ENCODE assay signal across 26 cellular contexts in the genomic region with DNA sequence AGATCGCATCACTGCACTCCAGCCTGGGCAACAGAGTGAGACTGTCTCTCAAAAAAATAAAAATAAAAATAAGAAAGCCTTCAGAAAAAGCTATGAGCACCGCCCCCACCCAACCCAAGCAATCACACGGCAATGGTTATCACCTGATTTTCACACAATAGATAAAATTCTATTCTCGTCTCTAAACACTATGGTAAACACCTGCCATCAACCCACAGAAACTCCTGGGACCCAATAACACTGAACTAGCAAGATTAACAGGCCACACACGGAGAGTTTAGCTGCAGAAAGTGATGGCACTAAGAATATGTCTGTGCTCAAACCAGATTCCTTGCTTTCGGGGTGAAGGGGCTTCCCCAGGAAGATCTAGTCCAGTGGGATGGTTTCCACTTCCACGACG.
DNase-seq lines count a peak whose midpoint lies in the region; ATAC-seq and TF ChIP-seq lines count a peak whose summit lies in the region.
"Had no signal": no experiment of that assay in that cellular context is flagged by ENCODE, and none has a peak within 500 bp of the region (broad histone marks: within the 10 kb centered on the region; RNA-seq: fewer than 3 reads in every experiment).

No MANE protein-coding gene starts in this region.

- H3K36me3 Mint-ChIP-seq in central memory CD8-positive, alpha-beta T cell (ENCODE audit: insufficient read depth): peaks cover 6% of the 10 kb centered on the region

- H3K27me3 ChIP-seq in BLaER1 (peaks cover 14% of the 10 kb centered on the region; the same call in 1 of the 2 replicates), lower lobe of right lung (ENCODE audit: low read depth) (no peaks in the 10 kb centered on the region)
- H3K27me3 ChIP-seq: foreskin keratinocyte, SJCRH30, upper lobe of right lung had no signal

- peaks cover 22% of the 10 kb centered on the region for H3K4me1 Mint-ChIP-seq in central memory CD8-positive, alpha-beta T cell

- H3K4me2 ChIP-seq in BLaER1: peak overlapping the region; percentile 87

- H3K27ac ChIP-seq in BLaER1 (no peak overlapping the region), lower lobe of right lung (no peak overlapping the region)
- H3K27ac ChIP-seq: foreskin keratinocyte, SJCRH30, upper lobe of right lung, WERI-Rb-1 had no signal

- H3K4me1 ChIP-seq in BLaER1 (peaks cover 78% of the 10 kb centered on the region), lower lobe of right lung (peaks cover 15% of the 10 kb centered on the region)

- no peak for TF ChIP-seq CTCF in lower lobe of right lung (IDR thresholded peaks at IDR 0.05)

- ATAC-seq in GM18858 (IDR thresholded peaks at IDR 0.05; ENCODE audit: unreplicated experiment) (peak; percentile 60), HG03442 (IDR thresholded peaks at IDR 0.05; ENCODE audit: unreplicated experiment) (peak; percentile 57), GM21528 (IDR thresholded peaks at IDR 0.05; ENCODE audit: low FRiP score, unreplicated experiment) (no peak), lower lobe of right lung (no peak), HG03460 (IDR thresholded peaks at IDR 0.05; ENCODE audit: unreplicated experiment) (no peak)
- ATAC-seq in central memory CD8-positive, alpha-beta T cell (replicated peaks; ENCODE audit: extremely low read depth, poor library complexity, severe bottlenecking): peak; percentile 50
- ATAC-seq: foreskin keratinocyte, upper lobe of right lung had no signal

- H3K36me3 ChIP-seq in BLaER1: peaks cover 18% of the 10 kb centered on the region; the same call in 1 of the 2 replicates
- H3K36me3 ChIP-seq in lower lobe of right lung: peaks cover 4% of the 10 kb centered on the region
- H3K36me3 ChIP-seq: SJCRH30, upper lobe of right lung, WERI-Rb-1 had no signal

- H3K4me3 Mint-ChIP-seq in central memory CD8-positive, alpha-beta T cell: no peak overlapping the region
- H3K4me3 Mint-ChIP-seq: T-helper 1 cell treated with Interleukin-12 subunit alpha and Interleukin-12 subunit beta and Interleukin-4 antibody, amounts not matched to agents 30 μg/mL and 1 μg/mL, for 36 hours had no signal

- no peak overlapping the region for H3K9ac ChIP-seq in BLaER1

- intact Hi-C loops in lower lobe of right lung (cut with DNase I): no loop called here

- H3K4me3 ChIP-seq in BLaER1 (no peak overlapping the region), lower lobe of right lung (no peak overlapping the region)
- H3K4me3 ChIP-seq: SJCRH30, upper lobe of right lung had no signal

- H4K20me1 ChIP-seq in BLaER1: peaks cover 95% of the 10 kb centered on the region

- H3K9me3 ChIP-seq in BLaER1: no peaks in the 10 kb centered on the region
- H3K9me3 ChIP-seq in lower lobe of right lung: no peaks in the 10 kb centered on the region
- H3K9me3 ChIP-seq: SJCRH30, upper lobe of right lung had no signal

- H3K9me3 Mint-ChIP-seq in central memory CD8-positive, alpha-beta T cell: no peaks in the 10 kb centered on the region
- H3K9me3 Mint-ChIP-seq: T-helper 1 cell treated with Interleukin-12 subunit alpha and Interleukin-12 subunit beta and Interleukin-4 antibody, amounts not matched to agents 30 μg/mL and 1 μg/mL, for 36 hours had no signal

- no peak overlapping the region for H3K27ac Mint-ChIP-seq in central memory CD8-positive, alpha-beta T cell (ENCODE audit: low read depth)
- H3K27ac Mint-ChIP-seq: T-helper 1 cell treated with Interleukin-12 subunit alpha and Interleukin-12 subunit beta and Interleukin-4 antibody, amounts not matched to agents 30 μg/mL and 1 μg/mL, for 36 hours had no signal

- peaks cover 28% of the 10 kb centered on the region for H3K27me3 Mint-ChIP-seq in central memory CD8-positive, alpha-beta T cell

- DNase-seq in central memory CD8-positive, alpha-beta T cell (ENCODE audit: low spot score in 2 of 2): no peak
- DNase-seq in lower lobe of right lung (no peak), SHP77 treated with DMSO at 0.1 percent for 48 hours (lab: John Stamatoyannopoulos, UW) (no peak)
- DNase-seq: 8988T; activated CD8-positive, alpha-beta memory T cell treated with anti-CD3 and anti-CD28 coated beads, Interleukin-2, amount 50 U/mL, for 4 hours; activated effector memory CD4-positive, alpha-beta T cell treated with Interleukin-2 at 50 U/mL for 16 hours; AML-193; COR-L47; foreskin keratinocyte; hippocampal formation; mammary epithelial cell; MV-4-11; NCI-H187 treated with DMSO at 0.1 percent for 48 hours; NCI-H226; NCI-H82; occipital lobe; SJCRH30; stimulated activated CD4-positive, alpha-beta T cell treated with anti-CD3 and anti-CD28 coated beads, Interleukin-12 subunit alpha, Interleukin-12 subunit beta, amount 100 ng/mL, for 4 hours; upper lobe of right lung; WERI-Rb-1 had no signal

Comparison
In these comparisons a context has a peak if more than half of its experiments do, and no peak if none do; other contexts are left out.
1. ATAC-seq: peak in GM18858 (single experiment), HG03442 (single experiment) and central memory CD8-positive, alpha-beta T cell (single experiment); none in GM21528 (single experiment), lower lobe of right lung (0 of 2) and HG03460 (single experiment).